1 cellular context compared by ENCODE assay signal in genomic region chr4:71441186-71442169, GRCh38.
TF ChIP-seq lines count a peak whose summit lies in the region.

No MANE protein-coding gene starts in this region.

TF ChIP-seq in HepG2, 621 proteins besides CTCF, POLR2A, EP300 and RAD21 (continued from another document):
- TF ChIP-seq ESRRA (CRISPR knock-in tag; IDR thresholded peaks at IDR 0.05; ENCODE audit: low read depth) (no peak), CEBPB (IDR thresholded peaks at IDR 0.05; ENCODE audit: borderline replicate concordance, low read depth, low read length) (no peak)
TF ChIP-seq in HepG2: peak in this region for 0.
